Comparison of ENCODE assay signal across 25 cellular contexts in genomic region chr5:39757121-39757520, GRCh38.
DNase-seq lines count a peak whose midpoint lies in the region; TF ChIP-seq lines count a peak whose summit lies in the region.
"Had no signal": no experiment of that assay in that cellular context is flagged by ENCODE, and none has a peak within 500 bp of the region (broad histone marks: within the 10 kb centered on the region; RNA-seq: fewer than 3 reads in every experiment).

No MANE protein-coding gene starts in this region.

- no peaks in the 10 kb centered on the region for H3K36me3 Mint-ChIP-seq in osteocyte (ENCODE audit: unreplicated experiment)
- H3K36me3 Mint-ChIP-seq: activated naive CD8-positive, alpha-beta T cell treated with anti-CD3 and anti-CD28 coated beads, Interleukin-2, amount 10 ng/mL, durations not matched to agents 7 days and 5 days; brain; memory B cell had no signal

- no peak overlapping the region for H2AFZ ChIP-seq in fibroblast of lung (ENCODE audit: low read length)

- DNase-seq in ELR (ENCODE audit: low read depth) (peak; percentile 27), SJSA1 (ENCODE audit: low read depth in 1 of 2, low spot score in 2 of 2) (no peak), fibroblast of lung (ENCODE audit: low read depth in 2 of 2) (peak; percentile 43 to 92), osteocyte (ENCODE audit: extremely low spot score, unreplicated experiment) (no peak), LoVo (ENCODE audit: low spot score) (no peak), germinal center (ENCODE audit: low spot score) (no peak), NCI-H1092 (lab: John Stamatoyannopoulos, UW) (no peak)
- no peak for DNase-seq in activated CD8-positive, alpha-beta memory T cell treated with anti-CD3 and anti-CD28 coated beads for 24 hours
- DNase-seq: activated CD4-positive, alpha-beta T cell treated with anti-CD3 and anti-CD28 coated beads for 1 hour; activated CD8-positive, alpha-beta T cell treated with anti-CD3 and anti-CD28 coated beads, Interleukin-2, amount 10 ng/mL, durations not matched to agents 7 days and 5 days; activated effector memory CD4-positive, alpha-beta T cell treated with anti-CD3 and anti-CD28 coated beads, Interleukin-2, amount 50 U/mL, for 16 hours; activated naive CD8-positive, alpha-beta T cell treated with anti-CD3 and anti-CD28 coated beads, Interleukin-2, amount 10 ng/mL, durations not matched to agents 7 days and 5 days; effector CD4-positive, alpha-beta T cell; foreskin melanocyte; NCI-H2029 treated with DMSO at 0.1 percent for 48 hours; NCI-H345; NCI-H748 treated with DMSO at 0.1 percent for 48 hours; sigmoid colon; stimulated activated naive CD4-positive, alpha-beta T cell; T-helper 2 cell had no signal

- no peaks in the 10 kb centered on the region for H3K27me3 Mint-ChIP-seq in osteocyte (ENCODE audit: unreplicated experiment)
- H3K27me3 Mint-ChIP-seq: progenitor cell of endocrine pancreas had no signal

- H3K4me3 ChIP-seq in SJSA1 (no peak overlapping the region), fibroblast of lung (replicated peaks in 1 of 4; ENCODE audit: control extremely low read depth in 1 of 4, insufficient read depth in 1 of 4, low read depth in 3 of 4, low read length in 4 of 4) (no peak overlapping the region)
- H3K4me3 ChIP-seq: GM12878, sigmoid colon, suprapubic skin had no signal

- H3K27me3 ChIP-seq in SJSA1 (replicated peaks) = no peaks in the 10 kb centered on the region
- H3K27me3 ChIP-seq in fibroblast of lung (ENCODE audit: control insufficient read depth, insufficient read depth, low read length) = no peaks in the 10 kb centered on the region
- H3K27me3 ChIP-seq: sigmoid colon, suprapubic skin had no signal

- peaks cover 65% of the 10 kb centered on the region for H3K4me1 Mint-ChIP-seq in osteocyte (ENCODE audit: unreplicated experiment)
- H3K4me1 Mint-ChIP-seq: activated naive CD8-positive, alpha-beta T cell treated with anti-CD3 and anti-CD28 coated beads, Interleukin-2, amount 10 ng/mL, durations not matched to agents 7 days and 5 days; brain; memory B cell had no signal

- no peaks in the 10 kb centered on the region for H3K9me3 Mint-ChIP-seq in osteocyte (ENCODE audit: unreplicated experiment)

- no peak overlapping the region for H3K4me2 ChIP-seq in fibroblast of lung (ENCODE audit: extremely low read depth, insufficient read depth, low read length)

- H3K27ac ChIP-seq in SJSA1 = peak overlapping the region; percentile 95
- no peak overlapping the region for H3K27ac ChIP-seq in fibroblast of lung (ENCODE audit: insufficient read depth, low read length)
- H3K27ac ChIP-seq: sigmoid colon, suprapubic skin had no signal

- no peaks in the 10 kb centered on the region for H3K79me2 ChIP-seq in fibroblast of lung (ENCODE audit: control insufficient read depth, insufficient read depth, low read length)

- H4K20me1 ChIP-seq in fibroblast of lung (ENCODE audit: control insufficient read depth, extremely low read depth, insufficient read depth, low read length) = no peaks in the 10 kb centered on the region

- no peak overlapping the region for H3K4me3 Mint-ChIP-seq in osteocyte (ENCODE audit: unreplicated experiment)
- H3K4me3 Mint-ChIP-seq: activated CD8-positive, alpha-beta T cell treated with anti-CD3 and anti-CD28 coated beads, Interleukin-2, amount 10 ng/mL, durations not matched to agents 7 days and 5 days; activated naive CD8-positive, alpha-beta T cell treated with anti-CD3 and anti-CD28 coated beads, Interleukin-2, amount 10 ng/mL, durations not matched to agents 7 days and 5 days; brain; memory B cell had no signal

- H3K9me3 ChIP-seq in SJSA1 (replicated peaks) (no peaks in the 10 kb centered on the region; the same call in 1 of the 2 replicates), fibroblast of lung (ENCODE audit: control insufficient read depth, insufficient read depth, low read depth, low read length) (no peaks in the 10 kb centered on the region)
- H3K9me3 ChIP-seq: sigmoid colon, suprapubic skin had no signal

- H3K27ac Mint-ChIP-seq in osteocyte (ENCODE audit: unreplicated experiment) = peak overlapping the region; percentile 97
- H3K27ac Mint-ChIP-seq: activated CD8-positive, alpha-beta T cell treated with anti-CD3 and anti-CD28 coated beads, Interleukin-2, amount 10 ng/mL, durations not matched to agents 7 days and 5 days; activated naive CD8-positive, alpha-beta T cell treated with anti-CD3 and anti-CD28 coated beads, Interleukin-2, amount 10 ng/mL, durations not matched to agents 7 days and 5 days; brain; memory B cell; progenitor cell of endocrine pancreas had no signal

- H3K4me1 ChIP-seq in SJSA1 (replicated peaks) (peaks cover 51% of the 10 kb centered on the region), fibroblast of lung (ENCODE audit: control insufficient read depth, extremely low read depth, insufficient read depth, low read length) (peaks cover 6% of the 10 kb centered on the region)
- H3K4me1 ChIP-seq: sigmoid colon had no signal

- no peak overlapping the region for H3K9ac ChIP-seq in fibroblast of lung (ENCODE audit: insufficient read depth, low read length)

- peaks cover 3% of the 10 kb centered on the region; the same call in 1 of the 2 replicates for H3K36me3 ChIP-seq in SJSA1
- H3K36me3 ChIP-seq in fibroblast of lung (ENCODE audit: control insufficient read depth, insufficient read depth, low read length) = no peaks in the 10 kb centered on the region
- H3K36me3 ChIP-seq: sigmoid colon, suprapubic skin had no signal

- TF ChIP-seq CTCF in fibroblast of lung (conservative IDR thresholded peaks at IDR 0.05 in 1 of 2, IDR thresholded peaks at IDR 0.05 in 1 of 2; ENCODE audit: low read depth in 1 of 2, low read length in 2 of 2) = no peak
- no peak for TF ChIP-seq CTCF in osteocyte (IDR thresholded peaks at IDR 0.05)

Comparison
In these comparisons a context has a peak if more than half of its experiments do, and no peak if none do; other contexts are left out.
1. DNase-seq: peak in ELR (single experiment) and fibroblast of lung (2 of 2); none in SJSA1 (0 of 2), osteocyte (single experiment), LoVo (single experiment), germinal center (single experiment), activated CD8-positive, alpha-beta memory T cell treated with anti-CD3 and anti-CD28 coated beads for 24 hours (single experiment) and NCI-H1092 (single experiment).